ENCODE assay signal across 8 cellular contexts in genomic region chr2:195656859-195657633, GRCh38. TPM values are rescaled to one million over a fixed set of nuclear protein-coding genes. Genes with fewer than 3 reads are reported as not detected.
DNase-seq lines count a peak whose midpoint lies in the region; ATAC-seq, FAIRE-seq and TF ChIP-seq lines count a peak whose summit lies in the region.

SLC39A10 (plus strand) TSS chr2:195657226; CDS start chr2:195680043, 22,817 bp downstream.

- no peaks in the 10 kb centered on the region for H3K27me3 Mint-ChIP-seq in astrocyte (ENCODE audit: low read depth, unreplicated experiment)

- H3K4me1 Mint-ChIP-seq in astrocyte (ENCODE audit: low read depth, unreplicated experiment): peaks cover 6% of the 10 kb centered on the region

- peak within 1 kb of the TSS; percentile 83 for H3K4me2 ChIP-seq in astrocyte (ENCODE audit: low read length)

- peak within 1 kb of the TSS; percentile 98 for H3K4me3 Mint-ChIP-seq in astrocyte (ENCODE audit: unreplicated experiment)

- FAIRE-seq in astrocyte (lab: Jason Lieb, UNC): peak; percentile 99

- H3K27me3 ChIP-seq in astrocyte (ENCODE audit: insufficient read depth, low read length): no peaks in the 10 kb centered on the region
- H3K27me3 ChIP-seq in right cardiac atrium (ENCODE audit: control insufficient read depth, insufficient read depth): no peaks in the 10 kb centered on the region
- H3K27me3 ChIP-seq in uterus: no peaks in the 10 kb centered on the region

- H4K20me1 ChIP-seq in astrocyte (ENCODE audit: insufficient read depth, low read length): peaks cover 20% of the 10 kb centered on the region

- H3K27ac ChIP-seq in astrocyte (ENCODE audit: low read depth, low read length) (peak within 1 kb of the TSS; percentile 97), right cardiac atrium (ENCODE audit: low read length) (peak within 1 kb of the TSS; percentile 86), uterus (peak within 1 kb of the TSS; percentile 99 to 100)

- H3K4me1 ChIP-seq in astrocyte (ENCODE audit: insufficient read depth, low read length) (peaks cover 13% of the 10 kb centered on the region), right cardiac atrium (ENCODE audit: control insufficient read depth, insufficient read depth, low read length) (no peaks in the 10 kb centered on the region), uterus (no peaks in the 10 kb centered on the region)

- H3K79me2 ChIP-seq in astrocyte (ENCODE audit: insufficient read depth, low read length): peaks cover 50% of the 10 kb centered on the region

- TF ChIP-seq CTCF in astrocyte (IDR thresholded peaks at IDR 0.05; ENCODE audit: insufficient read depth, low read depth, low read length): no peak
- peak in 3 of 4 experiments; percentile 6 to 39 (median 36) for TF ChIP-seq CTCF in uterus (IDR thresholded peaks at IDR 0.05)

- H3K9ac ChIP-seq in astrocyte (ENCODE audit: low read length): peak within 1 kb of the TSS; percentile 99

- H3K9me3 ChIP-seq in astrocyte (ENCODE audit: insufficient read depth, low read depth, low read length) (no peaks in the 10 kb centered on the region), right cardiac atrium (ENCODE audit: control insufficient read depth, low read length) (no peaks in the 10 kb centered on the region), uterus (no peaks in the 10 kb centered on the region)

- H3K4me3 ChIP-seq in astrocyte (ENCODE audit: insufficient read depth, low read depth, low read length): peak within 1 kb of the TSS; percentile 65
- peak within 1 kb of the TSS; percentile 92 for H3K4me3 ChIP-seq in right cardiac atrium (ENCODE audit: low read length)
- H3K4me3 ChIP-seq in uterus: peak within 1 kb of the TSS; percentile 85 to 86

- peak within 1 kb of the TSS; percentile 99 for H3K27ac Mint-ChIP-seq in astrocyte (ENCODE audit: unreplicated experiment)

- intact Hi-C loops in right cardiac atrium (cut with DNase I) (loop anchor here in 3 of 4 donors (5.0 to 10.0 kb wide), 3 partner anchors 72 to 82 kb away; no protein-coding TSS in a partner anchor), uterus (cut with DNase I; ENCODE audit: low total_unique reads) (no loop called here)

- no peaks in the 10 kb centered on the region for H3K9me3 Mint-ChIP-seq in astrocyte (ENCODE audit: unreplicated experiment)

- ATAC-seq in GM18505 (IDR thresholded peaks at IDR 0.05; ENCODE audit: unreplicated experiment): peak; percentile 73
- peak; percentile 66 for ATAC-seq in HG02973 (IDR thresholded peaks at IDR 0.05; ENCODE audit: unreplicated experiment)
- ATAC-seq in right cardiac atrium: peak; percentile 94 to 95

- no peaks in the 10 kb centered on the region for H3K36me3 ChIP-seq in astrocyte (ENCODE audit: insufficient read depth, low read length)
- H3K36me3 ChIP-seq in uterus: no peaks in the 10 kb centered on the region

- DNase-seq in NCI-H2029 (lab: John Stamatoyannopoulos, UW) (peak; percentile 92), T-helper 22 cell (ENCODE audit: low read depth) (peak; percentile 86), astrocyte (ENCODE audit: low read depth) (peak; percentile 93), right cardiac atrium (peak; percentile 97 to 99 (median 98)), pulmonary artery endothelial cell (ENCODE audit: low read depth, low spot score) (peak; percentile 90), uterus (peak; percentile 97 to 99)

- peaks cover 2% of the 10 kb centered on the region for H3K36me3 Mint-ChIP-seq in astrocyte (ENCODE audit: low read depth, unreplicated experiment)

- TF ChIP-seq POLR2A in GM18505 (IDR thresholded peaks at IDR 0.05; ENCODE audit: borderline replicate concordance, extremely low read depth, insufficient read depth, insufficient read length) (peak; percentile 98), uterus (IDR thresholded peaks at IDR 0.05) (peak; percentile 91 to 93)

- H2AFZ ChIP-seq in astrocyte (ENCODE audit: low read depth, low read length): peak within 1 kb of the TSS; percentile 53

- WGBS in right cardiac atrium: under 1% methylated on average over 85 of the region's 85 CpGs

RNA-seq across cellular contexts. Expression of gene SLC39A10, which starts in this region (rescaled TPM):
- total RNA-seq in astrocyte (90.2 and 96.2 TPM in 2 replicates), right cardiac atrium (10 to 100 TPM; 13.3 to 17.9 (median 14.5) TPM), pulmonary artery endothelial cell (39.3 and 42.8 TPM in 2 replicates), uterus (10 to 100 TPM; 13.1 to 93.5 (median 31.4) TPM)
- polyA plus RNA-seq in right cardiac atrium: 4.3 TPM

Comparison
In these comparisons a context has a peak if more than half of its experiments do, and no peak if none do; other contexts are left out.
1. Peak in every context shown above with its lines: DNase-seq, ATAC-seq, H3K4me3 ChIP-seq and H3K27ac ChIP-seq.